Comparison of ENCODE assay signal across 19 cellular contexts in the genomic region with DNA sequence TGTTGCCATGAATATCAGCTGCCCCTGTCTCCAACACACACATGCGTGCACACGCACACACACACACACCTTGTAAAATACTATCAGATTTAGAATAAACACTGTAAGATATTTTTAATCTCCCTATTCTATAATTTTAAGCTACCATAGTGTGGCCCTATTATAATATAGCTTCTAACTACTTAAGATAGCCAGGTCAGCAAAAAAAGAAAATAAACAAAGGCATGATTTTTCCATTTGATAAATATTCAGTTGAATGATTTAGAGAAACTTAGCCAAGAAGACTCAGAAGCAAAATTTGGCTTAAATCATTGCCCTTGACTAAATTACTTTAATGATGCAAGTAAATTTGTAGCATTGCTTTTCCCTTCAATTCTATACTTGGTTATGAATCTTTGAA.
DNase-seq lines count a peak whose midpoint lies in the region; ATAC-seq, FAIRE-seq and TF ChIP-seq lines count a peak whose summit lies in the region.
"Had no signal": no experiment of that assay in that cellular context is flagged by ENCODE, and none has a peak within 500 bp of the region (broad histone marks: within the 10 kb centered on the region; RNA-seq: fewer than 3 reads in every experiment).

No MANE protein-coding gene starts in this region.

- H2BK5ac ChIP-seq in H1 (ENCODE audit: low read depth, low read length) = no peak overlapping the region

- no TSS peak for BruUV-seq in PC-3 (replicated peaks; lab: Mats Ljungman, UMichigan)

- H3K9me3 ChIP-seq in PC-3 (ENCODE audit: low read length) = no peaks in the 10 kb centered on the region
- no peaks in the 10 kb centered on the region for H3K9me3 ChIP-seq in H1 (ENCODE audit: insufficient read depth in 2 of 2, low read depth in 1 of 2, low read length in 1 of 2)
- H3K9me3 ChIP-seq: Caco-2 had no signal

- no peaks in the 10 kb centered on the region for H3K79me1 ChIP-seq in H1 (ENCODE audit: low read depth, low read length)

- H3K4me1 ChIP-seq in PC-3 (ENCODE audit: insufficient read depth, low read length) = peaks cover 59% of the 10 kb centered on the region
- H3K4me1 ChIP-seq in H1 (replicated peaks in 1 of 4; ENCODE audit: control insufficient read depth in 3 of 4, insufficient read depth in 4 of 4, low read length in 3 of 4) = no peaks in the 10 kb centered on the region
- H3K4me1 ChIP-seq: Caco-2 had no signal

- H3F3A ChIP-seq in PC-3 (ENCODE audit: low read length, unreplicated experiment) = no peaks in the 10 kb centered on the region

- H3K4ac ChIP-seq in H1 (replicated peaks; ENCODE audit: insufficient read length, low read depth, low read length) = no peak overlapping the region

- no peak overlapping the region for H4K8ac ChIP-seq in H1 (ENCODE audit: extremely low read depth, insufficient read depth, low read length)

- H3K4me2 ChIP-seq in PC-3 (ENCODE audit: low read length) = peak overlapping the region; percentile 21
- no peak overlapping the region for H3K4me2 ChIP-seq in H1 (ENCODE audit: insufficient read depth in 1 of 2, low read depth in 2 of 2, low read length in 2 of 2)

- no peak for ATAC-seq in PC-3
- no peak for ATAC-seq in HG02571 (IDR thresholded peaks at IDR 0.05; ENCODE audit: unreplicated experiment)

- in situ Hi-C loops in ACHN (cut with HindIII; ENCODE audit: low pct_ligation_motif_present, low pct_unique_long_range_greater_than_20kb, low sequenced_read_pairs) = no loop called here

- POLR2A ChIA-PET in PC-3 (lab: Charles Lee; ENCODE audit: unreplicated experiment) = no interaction called here
- POLR2A ChIA-PET in H1 (lab: Charles Lee; ENCODE audit: partially characterized antibody) = no interaction called here

- 100% methylated on average over 2 of the region's 2 CpGs; no CpG with 5 or more reads in 1 of the 2 experiments for WGBS in H1 (ENCODE audit: extremely low coverage in 1 of 2, insufficient coverage in 1 of 2, insufficient read length in 1 of 2, insufficient replicate concordance in 2 of 2, low coverage in 1 of 2, low lambda C conversion rate in 2 of 2, missing lambda C conversion rate in 1 of 2), 2 experiments

- H2BK12ac ChIP-seq in H1 (ENCODE audit: low read depth, low read length) = no peak overlapping the region

- intact Hi-C loops in PC-3 (cut with micrococcal nuclease) = loop anchor here (5.0 to 10.0 kb wide), 2 partner anchors 336 to 1588 kb away; a partner anchor contains a TSS

- H3K27me3 ChIP-seq in PC-3 (ENCODE audit: low read length) (no peaks in the 10 kb centered on the region), H1 (replicated peaks in 1 of 4; ENCODE audit: control insufficient read depth in 3 of 4, extremely low read depth in 1 of 4, insufficient read depth in 3 of 4, low read length in 3 of 4) (no peaks in the 10 kb centered on the region)

- no peak for TF ChIP-seq RAD21 in H1 (IDR thresholded peaks at IDR 0.05 in 1 of 2, conservative IDR thresholded peaks at IDR 0.05 in 1 of 2; ENCODE audit: low read depth in 2 of 2, low read length in 2 of 2)

- no peaks in the 10 kb centered on the region for H3K23me2 ChIP-seq in H1 (ENCODE audit: low read depth, low read length)

- no peak overlapping the region for H3K4me3 ChIP-seq in PC-3 (ENCODE audit: low read length)
- H3K4me3 ChIP-seq in H1 (ENCODE audit: extremely low read depth in 1 of 4, insufficient read depth in 2 of 4, low read depth in 3 of 4, low read length in 4 of 4) = no peak overlapping the region
- H3K4me3 ChIP-seq: GM23248 had no signal

- H3K9ac ChIP-seq in PC-3 (ENCODE audit: low read length) (no peak overlapping the region), H1 (replicated peaks in 1 of 4; ENCODE audit: extremely low read depth in 1 of 4, low read depth in 3 of 4, low read length in 3 of 4) (no peak overlapping the region)
- H3K9ac ChIP-seq: GM23248 had no signal

- H2AK5ac ChIP-seq in H1 (ENCODE audit: low read depth, low read length) = no peak overlapping the region

- H3K79me2 ChIP-seq in PC-3 (ENCODE audit: low read length) (peaks cover 53% of the 10 kb centered on the region), H1 (ENCODE audit: control insufficient read depth in 1 of 2, insufficient read depth in 2 of 2, low read length in 2 of 2) (no peaks in the 10 kb centered on the region)

- no peak overlapping the region for H2BK120ac ChIP-seq in H1 (replicated peaks; ENCODE audit: low read depth, low read length)

- H3K56ac ChIP-seq in H1 (replicated peaks; ENCODE audit: insufficient read length, low read depth, low read length) = no peak overlapping the region

- H3K9me2 ChIP-seq in PC-3 (replicated peaks; ENCODE audit: low read length) = no peaks in the 10 kb centered on the region

- H3K18ac ChIP-seq in H1 (ENCODE audit: extremely low read depth, low read length) = no peak overlapping the region

- TF ChIP-seq POLR2A in H1 (IDR thresholded peaks at IDR 0.05; ENCODE audit: control extremely low read depth in 1 of 2, low read depth in 2 of 2, low read length in 2 of 2) = no peak

- DNase-seq in PC-3 (no peak), H1 (ENCODE audit: low read depth in 1 of 2, low spot score in 2 of 2) (no peak), ACHN (no peak), D341Med (ENCODE audit: low spot score) (no peak)
- DNase-seq: 8988T; AML-193; Caco-2; CD4-positive, alpha-beta T cell; DMS153; DMS79; GDM1; GM23248 had no signal

- no peaks in the 10 kb centered on the region; the same call in 1 of the 2 replicates for H4K20me1 ChIP-seq in PC-3 (ENCODE audit: low read length)
- H4K20me1 ChIP-seq in H1 (replicated peaks in 1 of 2; ENCODE audit: control insufficient read depth in 1 of 2, insufficient read depth in 2 of 2, low read length in 2 of 2) = no peaks in the 10 kb centered on the region

- no peak overlapping the region for H2BK15ac ChIP-seq in H1 (ENCODE audit: low read length)

- H4K91ac ChIP-seq in H1 (replicated peaks; ENCODE audit: insufficient read length, low read length) = no peak overlapping the region

- no peak for TF ChIP-seq EP300 in H1 (IDR thresholded peaks at IDR 0.05; ENCODE audit: borderline replicate concordance in 1 of 2, low read depth in 2 of 2, low read length in 2 of 2)

- no peak overlapping the region for H2BK20ac ChIP-seq in H1 (ENCODE audit: low read length)

- no peak overlapping the region for H2AFZ ChIP-seq in PC-3 (ENCODE audit: low read length)
- no peak overlapping the region for H2AFZ ChIP-seq in H1 (ENCODE audit: low read length)
- H2AFZ ChIP-seq: GM23248 had no signal

- H3K27ac ChIP-seq in PC-3 (ENCODE audit: low read length) (peak overlapping the region; percentile 38), H1 (ENCODE audit: low read depth, low read length) (no peak overlapping the region), temporal lobe (ENCODE audit: low read depth, low read length) (peak overlapping the region; percentile 19)
- H3K27ac ChIP-seq: C4-2B, GM23248 had no signal

- no peak overlapping the region for H3K14ac ChIP-seq in H1 (ENCODE audit: insufficient read length)

- H4K5ac ChIP-seq in H1 (ENCODE audit: insufficient read length, low read depth, low read length) = no peak overlapping the region

- no peak overlapping the region for H3K23ac ChIP-seq in H1 (ENCODE audit: insufficient read length)

- CTCF ChIA-PET in PC-3 (lab: Charles Lee) (no interaction called here), H1 (lab: Charles Lee; ENCODE audit: partially characterized antibody) (interaction anchor here (1.1 to 4.2 kb wide), 2 partner anchors 11 to 24 kb away, joined by 5 to 29 read pairs; no protein-coding TSS in a partner anchor)

- TF ChIP-seq CTCF in PC-3 (conservative IDR thresholded peaks at IDR 0.05; ENCODE audit: low read depth, low read length) (no peak), H1 (IDR thresholded peaks at IDR 0.05; ENCODE audit: control extremely low read depth in 1 of 3, insufficient read depth in 1 of 3, low read depth in 1 of 3, low read length in 3 of 3) (no peak)

- peak; percentile 16 for FAIRE-seq in A204.1 (lab: Jason Lieb, UNC)
- no peak for FAIRE-seq in H1 (lab: Jason Lieb, UNC)
- FAIRE-seq: GM12892, GM18507, HTR-8/SVneo had no signal

- H3K36me3 ChIP-seq in PC-3 (ENCODE audit: low read depth, low read length) = peaks cover 34% of the 10 kb centered on the region
- peaks cover 0 to 15% (median 3%) of the 10 kb centered on the region in 4 experiments; a peak in 5 of 8 replicates for H3K36me3 ChIP-seq in H1 (ENCODE audit: control insufficient read depth in 2 of 4, insufficient read depth in 4 of 4, low read length in 3 of 4)

TF ChIP-seq in H1, 55 proteins besides CTCF, POLR2A, EP300 and RAD21:
- TF ChIP-seq, protein P1, sequence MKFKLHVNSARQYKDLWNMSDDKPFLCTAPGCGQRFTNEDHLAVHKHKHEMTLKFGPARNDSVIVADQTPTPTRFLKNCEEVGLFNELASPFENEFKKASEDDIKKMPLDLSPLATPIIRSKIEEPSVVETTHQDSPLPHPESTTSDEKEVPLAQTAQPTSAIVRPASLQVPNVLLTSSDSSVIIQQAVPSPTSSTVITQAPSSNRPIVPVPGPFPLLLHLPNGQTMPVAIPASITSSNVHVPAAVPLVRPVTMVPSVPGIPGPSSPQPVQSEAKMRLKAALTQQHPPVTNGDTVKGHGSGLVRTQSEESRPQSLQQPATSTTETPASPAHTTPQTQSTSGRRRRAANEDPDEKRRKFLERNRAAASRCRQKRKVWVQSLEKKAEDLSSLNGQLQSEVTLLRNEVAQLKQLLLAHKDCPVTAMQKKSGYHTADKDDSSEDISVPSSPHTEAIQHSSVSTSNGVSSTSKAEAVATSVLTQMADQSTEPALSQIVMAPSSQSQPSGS (IDR thresholded peaks at IDR 0.05; ENCODE audit: low read length) = no peak
- TF ChIP-seq MAFK (IDR thresholded peaks at IDR 0.05; ENCODE audit: low read depth, low read length) = peak; percentile 49; the same call in 1 of the 2 replicates
